Comparison of ENCODE assay signal across 8 cellular contexts in genomic region chr4:48830706-48831531, GRCh38. TPM values are rescaled to one million over a fixed set of nuclear protein-coding genes. Genes with fewer than 3 reads are reported as not detected.
DNase-seq lines count a peak whose midpoint lies in the region; ATAC-seq and TF ChIP-seq lines count a peak whose summit lies in the region.

OCIAD1 (plus strand) TSS chr4:48831088; CDS start chr4:48832625, 1,537 bp downstream.

- H3K9ac ChIP-seq in mucosa of rectum (ENCODE audit: low read depth in 1 of 2, low read length in 2 of 2): peak within 1 kb of the TSS; percentile 98

- peaks cover 4 to 8% of the 10 kb centered on the region in 2 donors for H3K4me1 ChIP-seq in mucosa of rectum (ENCODE audit: control insufficient read depth in 2 of 2, insufficient read depth in 2 of 2, low read length in 2 of 2)

- ATAC-seq in GM21717 (IDR thresholded peaks at IDR 0.05; ENCODE audit: unreplicated experiment): peak; percentile 98

- H3K4me3 ChIP-seq in mucosa of rectum (ENCODE audit: low read length in 2 of 2): peak within 1 kb of the TSS; percentile 92 to 100

- peak within 1 kb of the TSS; percentile 96 for H3K27ac ChIP-seq in mucosa of rectum (ENCODE audit: low read depth in 2 of 2, low read length in 2 of 2)

- H3K27ac Mint-ChIP-seq in activated T-cell treated with anti-CD3 and anti-CD28 coated beads, Interleukin-2, amount 50 U/mL, for 24 hours: peak within 1 kb of the TSS; percentile 100

- H3K4me3 Mint-ChIP-seq in activated T-cell treated with anti-CD3 and anti-CD28 coated beads, Interleukin-2, amount 50 U/mL, for 24 hours: peak within 1 kb of the TSS; percentile 100

- peaks cover 29% of the 10 kb centered on the region for H3K4me1 Mint-ChIP-seq in activated T-cell treated with anti-CD3 and anti-CD28 coated beads, Interleukin-2, amount 50 U/mL, for 24 hours (ENCODE audit: low read depth)

- no peaks in the 10 kb centered on the region for H3K9me3 Mint-ChIP-seq in activated T-cell treated with anti-CD3 and anti-CD28 coated beads, Interleukin-2, amount 50 U/mL, for 24 hours

- DNase-seq in DMS153 treated with DMSO at 0.1 percent for 48 hours (lab: John Stamatoyannopoulos, UW; ENCODE audit: unreplicated experiment) (peak; percentile 81), KBM-7 (peak; percentile 98), erythroblast (lab: John Stamatoyannopoulos, UW) (peak; percentile 99)
- peak; percentile 91 for DNase-seq in activated T-cell treated with anti-CD3 and anti-CD28 coated beads, Interleukin-2, amount 50 U/mL, for 24 hours
- peak; percentile 92 for DNase-seq in stimulated activated CD8-positive, alpha-beta memory T cell treated with anti-CD3 and anti-CD28 coated beads, Interleukin-4, amount 100 ng/mL, for 48 hours

- in situ Hi-C loops in KBM-7 (cut with MboI; ENCODE audit: low pct_unique_long_range_greater_than_20kb, low sequenced_read_pairs): no loop called here

- H3K36me3 Mint-ChIP-seq in activated T-cell treated with anti-CD3 and anti-CD28 coated beads, Interleukin-2, amount 50 U/mL, for 24 hours (ENCODE audit: low read depth): peaks cover 46% of the 10 kb centered on the region

- peak; percentile 95 for TF ChIP-seq POLR2A in erythroblast (IDR thresholded peaks at IDR 0.05; ENCODE audit: low read length)

- H3K27me3 ChIP-seq in mucosa of rectum (ENCODE audit: control insufficient read depth in 2 of 2, insufficient read depth in 2 of 2, low read length in 2 of 2): no peaks in the 10 kb centered on the region

- peaks cover 12 to 14% of the 10 kb centered on the region in 2 donors for H3K36me3 ChIP-seq in mucosa of rectum (ENCODE audit: control insufficient read depth in 2 of 2, insufficient read depth in 2 of 2, low read length in 2 of 2)

- no peaks in the 10 kb centered on the region for H3K27me3 Mint-ChIP-seq in activated T-cell treated with anti-CD3 and anti-CD28 coated beads, Interleukin-2, amount 50 U/mL, for 24 hours

- no peaks in the 10 kb centered on the region for H3K9me3 ChIP-seq in mucosa of rectum (ENCODE audit: control insufficient read depth in 2 of 2, low read length in 2 of 2)

TF ChIP-seq in PFSK-1, 5 proteins besides CTCF, POLR2A, EP300 and RAD21:
- peak; percentile 7 for TF ChIP-seq FOXP2 (optimal IDR thresholded peaks at IDR 0.05; ENCODE audit: borderline replicate concordance, extremely low read depth, extremely low read length, insufficient read depth)
- peak; percentile 86 for TF ChIP-seq TAF1 (IDR thresholded peaks at IDR 0.05; ENCODE audit: borderline replicate concordance, insufficient read depth, low read length)
- peak; percentile 74; the same call in 1 of the 2 replicates for TF ChIP-seq SIN3A (IDR thresholded peaks at IDR 0.05; ENCODE audit: borderline replicate concordance, insufficient read depth, low read length)
- TF ChIP-seq REST (IDR thresholded peaks at IDR 0.05; ENCODE audit: insufficient read depth in 1 of 2, low read depth in 2 of 2, low read length in 2 of 2): 0 out of 4 replicates have a peak, but pooled peaks of 1 of the 2 experiments have one; percentile 40
- TF ChIP-seq POLR2AphosphoS5 (IDR thresholded peaks at IDR 0.05; ENCODE audit: low read depth, low read length): peak; percentile 92

RNA-seq across cellular contexts. Expression of gene OCIAD1, which starts in this region (rescaled TPM):
- 80.6 TPM for polyA plus RNA-seq in PFSK-1 (2012; ENCODE audit: insufficient read length, low read depth)

Comparison
In these comparisons a context has a peak if more than half of its experiments do, and no peak if none do; other contexts are left out.
1. Peak in every context shown above with its lines: DNase-seq, ATAC-seq, H3K4me3 ChIP-seq and H3K27ac ChIP-seq.